ENCODE assay signal across 8 cellular contexts in the genomic region with DNA sequence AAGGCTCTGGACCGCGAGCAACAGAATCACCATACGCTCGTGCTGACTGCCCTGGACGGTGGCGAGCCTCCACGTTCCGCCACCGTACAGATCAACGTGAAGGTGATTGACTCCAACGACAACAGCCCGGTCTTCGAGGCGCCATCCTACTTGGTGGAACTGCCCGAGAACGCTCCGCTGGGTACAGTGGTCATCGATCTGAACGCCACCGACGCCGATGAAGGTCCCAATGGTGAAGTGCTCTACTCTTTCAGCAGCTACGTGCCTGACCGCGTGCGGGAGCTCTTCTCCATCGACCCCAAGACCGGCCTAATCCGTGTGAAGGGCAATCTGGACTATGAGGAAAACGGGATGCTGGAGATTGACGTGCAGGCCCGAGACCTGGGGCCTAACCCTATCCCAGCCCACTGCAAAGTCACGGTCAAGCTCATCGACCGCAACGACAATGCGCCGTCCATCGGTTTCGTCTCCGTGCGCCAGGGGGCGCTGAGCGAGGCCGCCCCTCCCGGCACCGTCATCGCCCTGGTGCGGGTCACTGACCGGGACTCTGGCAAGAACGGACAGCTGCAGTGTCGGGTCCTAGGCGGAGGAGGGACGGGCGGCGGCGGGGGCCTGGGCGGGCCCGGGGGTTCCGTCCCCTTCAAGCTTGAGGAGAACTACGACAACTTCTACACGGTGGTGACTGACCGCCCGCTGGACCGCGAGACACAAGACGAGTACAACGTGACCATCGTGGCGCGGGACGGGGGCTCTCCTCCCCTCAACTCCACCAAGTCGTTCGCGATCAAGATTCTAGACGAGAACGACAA. TPM values are rescaled to one million over a fixed set of nuclear protein-coding genes. Genes with fewer than 3 reads are reported as not detected.
DNase-seq lines count a peak whose midpoint lies in the region; ATAC-seq and TF ChIP-seq lines count a peak whose summit lies in the region.

No MANE protein-coding gene starts in this region.

- H3K9me2 ChIP-seq in PC-9 (ENCODE audit: insufficient read depth): no peaks in the 10 kb centered on the region; the same call in 1 of the 2 replicates

- H3K4me1 ChIP-seq in left ventricle myocardium inferior (peaks cover 58% of the 10 kb centered on the region), ovary (ENCODE audit: insufficient read depth) (peaks cover 11% of the 10 kb centered on the region), PC-9 (replicated peaks; ENCODE audit: insufficient read depth) (no peaks in the 10 kb centered on the region)

- no peak for ATAC-seq in activated naive CD8-positive, alpha-beta T cell treated with anti-CD3 and anti-CD28 coated beads, Interleukin-2, amount 10 ng/mL, durations not matched to agents 7 days and 5 days (ENCODE audit: low read depth)
- ATAC-seq in GM21515 (IDR thresholded peaks at IDR 0.05; ENCODE audit: unreplicated experiment) (no peak), HG03095 (IDR thresholded peaks at IDR 0.05; ENCODE audit: unreplicated experiment) (no peak)

- no peaks in the 10 kb centered on the region for H4K20me1 ChIP-seq in PC-9 (ENCODE audit: insufficient read depth)

- no peak overlapping the region for H3K4me2 ChIP-seq in PC-9

- POLR2A ChIA-PET in activated naive CD8-positive, alpha-beta T cell treated with anti-CD3 and anti-CD28 coated beads, Interleukin-2, amount 10 ng/mL, durations not matched to agents 7 days and 5 days (lab: Charles Lee): no interaction called here
- POLR2A ChIA-PET in PC-9 (lab: Charles Lee; ENCODE audit: unreplicated experiment): no interaction called here

- no peak overlapping the region for H2AFZ ChIP-seq in PC-9

- peaks cover 18% of the 10 kb centered on the region for H3K4me1 Mint-ChIP-seq in activated naive CD8-positive, alpha-beta T cell treated with anti-CD3 and anti-CD28 coated beads, Interleukin-2, amount 10 ng/mL, durations not matched to agents 7 days and 5 days

- peaks cover 2% of the 10 kb centered on the region for H3K9me3 Mint-ChIP-seq in activated naive CD8-positive, alpha-beta T cell treated with anti-CD3 and anti-CD28 coated beads, Interleukin-2, amount 10 ng/mL, durations not matched to agents 7 days and 5 days

- H3K9me3 ChIP-seq in left ventricle myocardium inferior (replicated peaks) (no peaks in the 10 kb centered on the region), ovary (peaks cover 0 to 6% of the 10 kb centered on the region in 2 donors), PC-9 (ENCODE audit: insufficient read depth, low read depth) (no peaks in the 10 kb centered on the region)

- BruUV-seq in PC-9 (replicated peaks; lab: Mats Ljungman, UMichigan): no TSS peak

- no peaks in the 10 kb centered on the region for H3F3A ChIP-seq in PC-9 (ENCODE audit: insufficient read depth, low read depth)

- DNase-seq in CD1c-positive myeloid dendritic cell (ENCODE audit: extremely low spot score) (peak; percentile 17), left ventricle myocardium inferior (peak; percentile 77), ovary (peak in 3 of 5 donors; percentile 10 to 37 (median 22)), T1000 (lab: John Stamatoyannopoulos, UW) (no peak), PC-9 (no peak)
- DNase-seq in activated naive CD8-positive, alpha-beta T cell treated with anti-CD3 and anti-CD28 coated beads, Interleukin-2, amount 10 ng/mL, durations not matched to agents 7 days and 5 days: peak; percentile 33

- TF ChIP-seq POLR2A in ovary (IDR thresholded peaks at IDR 0.05): no peak

- TF ChIP-seq EP300 in ovary (IDR thresholded peaks at IDR 0.05): no peak

- intact Hi-C loops in left ventricle myocardium inferior (cut with micrococcal nuclease): no loop called here
- intact Hi-C loops in ovary (cut with DNase I): no loop called here
- intact Hi-C loops in PC-9 (cut with micrococcal nuclease; ENCODE audit: unreplicated experiment): no loop called here

- H3K36me3 Mint-ChIP-seq in activated naive CD8-positive, alpha-beta T cell treated with anti-CD3 and anti-CD28 coated beads, Interleukin-2, amount 10 ng/mL, durations not matched to agents 7 days and 5 days: peaks cover 2% of the 10 kb centered on the region

- peak; percentile 76 for TF ChIP-seq CTCF in left ventricle myocardium inferior (IDR thresholded peaks at IDR 0.05; ENCODE audit: borderline replicate concordance)
- TF ChIP-seq CTCF in ovary (IDR thresholded peaks at IDR 0.05): no peak
- no peak for TF ChIP-seq CTCF in PC-9 (conservative IDR thresholded peaks at IDR 0.05)

- peak overlapping the region; percentile 86 for H3K27ac ChIP-seq in left ventricle myocardium inferior (replicated peaks)
- no peak overlapping the region for H3K27ac ChIP-seq in ovary
- H3K27ac ChIP-seq in PC-9: no peak overlapping the region

- no peaks in the 10 kb centered on the region for H3K36me3 ChIP-seq in left ventricle myocardium inferior
- no peaks in the 10 kb centered on the region for H3K36me3 ChIP-seq in ovary
- no peaks in the 10 kb centered on the region for H3K36me3 ChIP-seq in PC-9 (ENCODE audit: low read depth)

- peak overlapping the region; percentile 45 for H3K27ac Mint-ChIP-seq in activated naive CD8-positive, alpha-beta T cell treated with anti-CD3 and anti-CD28 coated beads, Interleukin-2, amount 10 ng/mL, durations not matched to agents 7 days and 5 days

- peak overlapping the region; percentile 74 for H3K4me3 ChIP-seq in left ventricle myocardium inferior
- peak overlapping the region; percentile 15 for H3K4me3 ChIP-seq in ovary
- H3K4me3 ChIP-seq in PC-9: no peak overlapping the region

- H3K27me3 ChIP-seq in left ventricle myocardium inferior (ENCODE audit: low read depth): peaks cover 63% of the 10 kb centered on the region
- H3K27me3 ChIP-seq in ovary: no peaks in the 10 kb centered on the region
- no peaks in the 10 kb centered on the region for H3K27me3 ChIP-seq in PC-9 (ENCODE audit: insufficient read depth, low read depth)

- WGBS in ovary, 3 donors: 7 to 10% (median 8%) methylated on average over 71 to 77 of the region's 77 CpGs

- H3K27me3 Mint-ChIP-seq in activated naive CD8-positive, alpha-beta T cell treated with anti-CD3 and anti-CD28 coated beads, Interleukin-2, amount 10 ng/mL, durations not matched to agents 7 days and 5 days: peaks cover 60% of the 10 kb centered on the region

- no peaks in the 10 kb centered on the region for H3K79me2 ChIP-seq in PC-9 (ENCODE audit: low read depth)

- CTCF ChIA-PET in PC-9 (lab: Charles Lee): no interaction called here

- H3K4me3 Mint-ChIP-seq in activated naive CD8-positive, alpha-beta T cell treated with anti-CD3 and anti-CD28 coated beads, Interleukin-2, amount 10 ng/mL, durations not matched to agents 7 days and 5 days: no peak overlapping the region

RNA-seq across cellular contexts. Expression of gene PCDH17, which starts 1.8 kb away (rescaled TPM):
- total RNA-seq in activated naive CD8-positive, alpha-beta T cell treated with anti-CD3 and anti-CD28 coated beads, Interleukin-2, amount 10 ng/mL, durations not matched to agents 7 days and 5 days: not detected
- total RNA-seq in left ventricle myocardium inferior (3.1 TPM), ovary (10 to 100 TPM in 1 of 7 donors, 1 to 10 TPM in 6; 1.2 to 21.3 (median 3.9) TPM), PC-9 (2021) (not detected in 2 replicates)
- 1 to 10 TPM; 2.0 to 2.4 TPM for polyA plus RNA-seq in ovary

Comparison
In these comparisons a context has a peak if more than half of its experiments do, and no peak if none do; other contexts are left out.
1. DNase-seq: peak in CD1c-positive myeloid dendritic cell (single experiment), activated naive CD8-positive, alpha-beta T cell treated with anti-CD3 and anti-CD28 coated beads, Interleukin-2, amount 10 ng/mL, durations not matched to agents 7 days and 5 days (single experiment), left ventricle myocardium inferior (single experiment) and ovary (3 of 5); none in T1000 (single experiment) and PC-9 (0 of 2).